ENCODE assay signal across 17 cellular contexts in genomic region chr1:231799363-231799986, GRCh38.
A peak's percentile ranks its signal among the peaks of the same experiment; 100 is the strongest.
DNase-seq lines count a peak whose midpoint lies in the region; ATAC-seq and TF ChIP-seq lines count a peak whose summit lies in the region.
"Had no signal": no experiment of that assay in that cellular context is flagged by ENCODE, and none has a peak within 500 bp of the region (broad histone marks: within the 10 kb centered on the region; RNA-seq: fewer than 3 reads in every experiment).

No MANE protein-coding gene starts in this region.

- intact Hi-C loops in naive thymus-derived CD4-positive, alpha-beta T cell (cut with micrococcal nuclease): no loop called here
- intact Hi-C loops in upper lobe of right lung (cut with DNase I): no loop called here

- peak; percentile 37 for DNase-seq in DMS 273 (lab: John Stamatoyannopoulos, UW; ENCODE audit: unreplicated experiment)
- no peak for DNase-seq in DMS 273 treated with DMSO at 0.1 percent for 48 hours (lab: John Stamatoyannopoulos, UW)
- no peak for DNase-seq in CD8-positive, alpha-beta memory T cell
- no peak for DNase-seq in central memory CD8-positive, alpha-beta T cell (ENCODE audit: low spot score in 2 of 2)
- DNase-seq in naive thymus-derived CD4-positive, alpha-beta T cell: no peak
- no peak for DNase-seq in upper lobe of right lung
- DNase-seq: activated CD8-positive, alpha-beta memory T cell treated with anti-CD3 and anti-CD28 coated beads for 24 hours; activated gamma-delta T cell; effector memory CD4-positive, alpha-beta T cell; KG1; NCI-H1436; OCI-M1; SK-N-SH; substantia nigra had no signal

- no peaks in the 10 kb centered on the region for H3K27me3 Mint-ChIP-seq in CD8-positive, alpha-beta memory T cell
- no peaks in the 10 kb centered on the region for H3K27me3 Mint-ChIP-seq in central memory CD8-positive, alpha-beta T cell
- H3K27me3 Mint-ChIP-seq in naive thymus-derived CD4-positive, alpha-beta T cell: no peaks in the 10 kb centered on the region

- H3K4me3 Mint-ChIP-seq in CD8-positive, alpha-beta memory T cell: no peak overlapping the region
- no peak overlapping the region for H3K4me3 Mint-ChIP-seq in central memory CD8-positive, alpha-beta T cell
- H3K4me3 Mint-ChIP-seq in naive thymus-derived CD4-positive, alpha-beta T cell: no peak overlapping the region

- POLR2A ChIA-PET in CD8-positive, alpha-beta memory T cell (lab: Charles Lee): no interaction called here
- POLR2A ChIA-PET in naive thymus-derived CD4-positive, alpha-beta T cell (lab: Charles Lee): no interaction called here

- no peaks in the 10 kb centered on the region for H3K9me3 ChIP-seq in CD8-positive, alpha-beta memory T cell (ENCODE audit: low read length)
- H3K9me3 ChIP-seq in naive thymus-derived CD4-positive, alpha-beta T cell (ENCODE audit: control insufficient read depth in 2 of 3, low read length in 3 of 3): no peaks in the 10 kb centered on the region
- H3K9me3 ChIP-seq in upper lobe of right lung: no peaks in the 10 kb centered on the region
- H3K9me3 ChIP-seq: SK-N-SH had no signal

- peak overlapping the region; percentile 23 to 95 (median 58) for H3K27ac Mint-ChIP-seq in CD8-positive, alpha-beta memory T cell
- peak overlapping the region; percentile 87 for H3K27ac Mint-ChIP-seq in central memory CD8-positive, alpha-beta T cell (ENCODE audit: low read depth)
- peak overlapping the region; percentile 26 to 88 (median 77) for H3K27ac Mint-ChIP-seq in naive thymus-derived CD4-positive, alpha-beta T cell

- no peak for TF ChIP-seq CTCF in upper lobe of right lung (IDR thresholded peaks at IDR 0.05)

- ATAC-seq in central memory CD8-positive, alpha-beta T cell (replicated peaks; ENCODE audit: extremely low read depth, poor library complexity, severe bottlenecking): no peak
- ATAC-seq in naive thymus-derived CD4-positive, alpha-beta T cell: no peak
- ATAC-seq in HG02840 (IDR thresholded peaks at IDR 0.05; ENCODE audit: low FRiP score, unreplicated experiment): no peak
- ATAC-seq in GM18873 (IDR thresholded peaks at IDR 0.05; ENCODE audit: low FRiP score, unreplicated experiment): no peak
- no peak for ATAC-seq in upper lobe of right lung

- H3K36me3 Mint-ChIP-seq in CD8-positive, alpha-beta memory T cell: peaks cover 8 to 16% (median 8%) of the 10 kb centered on the region in 3 donors
- peaks cover 1% of the 10 kb centered on the region for H3K36me3 Mint-ChIP-seq in central memory CD8-positive, alpha-beta T cell (ENCODE audit: insufficient read depth)
- peaks cover 19 to 79% (median 55%) of the 10 kb centered on the region in 5 donors for H3K36me3 Mint-ChIP-seq in naive thymus-derived CD4-positive, alpha-beta T cell

- no peaks in the 10 kb centered on the region for H3K36me3 ChIP-seq in CD8-positive, alpha-beta memory T cell (ENCODE audit: insufficient read depth, low read length)
- H3K36me3 ChIP-seq in naive thymus-derived CD4-positive, alpha-beta T cell (ENCODE audit: control insufficient read depth in 2 of 3, insufficient read depth in 3 of 3, low read length in 3 of 3): peaks cover 0 to 11% (median 0%) of the 10 kb centered on the region in 3 experiments
- no peaks in the 10 kb centered on the region for H3K36me3 ChIP-seq in upper lobe of right lung

- CTCF ChIA-PET in CD8-positive, alpha-beta memory T cell (lab: Charles Lee): no interaction called here
- CTCF ChIA-PET in naive thymus-derived CD4-positive, alpha-beta T cell (lab: Charles Lee): interaction anchor here (1.1 kb wide), 1 partner anchor 43 kb away, joined by 3 read pairs; no protein-coding TSS in a partner anchor

- no peak overlapping the region for H3K4me3 ChIP-seq in CD8-positive, alpha-beta memory T cell (ENCODE audit: low read length)
- H3K4me3 ChIP-seq in naive thymus-derived CD4-positive, alpha-beta T cell (ENCODE audit: low read length): no peak overlapping the region
- H3K4me3 ChIP-seq in upper lobe of right lung: no peak overlapping the region

- H3K27me3 ChIP-seq in CD8-positive, alpha-beta memory T cell (ENCODE audit: insufficient read depth, low read length, poor library complexity, severe bottlenecking): no peaks in the 10 kb centered on the region
- H3K27me3 ChIP-seq in naive thymus-derived CD4-positive, alpha-beta T cell (ENCODE audit: control insufficient read depth in 2 of 2, insufficient read depth in 2 of 2, low read length in 2 of 2): no peaks in the 10 kb centered on the region
- H3K27me3 ChIP-seq in upper lobe of right lung: no peaks in the 10 kb centered on the region

- H3K27ac ChIP-seq in CD8-positive, alpha-beta memory T cell (ENCODE audit: low read depth, low read length): no peak overlapping the region
- no peak overlapping the region for H3K27ac ChIP-seq in naive thymus-derived CD4-positive, alpha-beta T cell (ENCODE audit: low read depth, low read length)
- no peak overlapping the region for H3K27ac ChIP-seq in upper lobe of right lung
- H3K27ac ChIP-seq: 22Rv1 had no signal

- peaks cover 0 to 6% (median 4%) of the 10 kb centered on the region in 5 donors for H3K9me3 Mint-ChIP-seq in CD8-positive, alpha-beta memory T cell
- peaks cover 6% of the 10 kb centered on the region for H3K9me3 Mint-ChIP-seq in central memory CD8-positive, alpha-beta T cell
- H3K9me3 Mint-ChIP-seq in naive thymus-derived CD4-positive, alpha-beta T cell: peaks cover 0 to 19% (median 5%) of the 10 kb centered on the region in 11 donors

- H3K4me1 Mint-ChIP-seq in CD8-positive, alpha-beta memory T cell: no peaks in the 10 kb centered on the region
- H3K4me1 Mint-ChIP-seq in central memory CD8-positive, alpha-beta T cell: no peaks in the 10 kb centered on the region
- H3K4me1 Mint-ChIP-seq in naive thymus-derived CD4-positive, alpha-beta T cell: peaks cover 0 to 7% (median under 1%) of the 10 kb centered on the region in 7 donors

- H3K4me1 ChIP-seq in CD8-positive, alpha-beta memory T cell (ENCODE audit: insufficient read depth, low read length): no peaks in the 10 kb centered on the region
- no peaks in the 10 kb centered on the region for H3K4me1 ChIP-seq in naive thymus-derived CD4-positive, alpha-beta T cell (ENCODE audit: control insufficient read depth in 2 of 2, insufficient read depth in 2 of 2, low read length in 2 of 2)
- H3K4me1 ChIP-seq in upper lobe of right lung: no peaks in the 10 kb centered on the region
